ENCODE assay signal across 18 cellular contexts in genomic region chr7:111780527-111780926, GRCh38.
"Had no signal": no experiment of that assay in that cellular context is flagged by ENCODE, and none has a peak within 500 bp of the region (broad histone marks: within the 10 kb centered on the region; RNA-seq: fewer than 3 reads in every experiment).

No MANE protein-coding gene starts in this region.

- H3K9me3 ChIP-seq: gastrocnemius medialis, thoracic aorta, upper lobe of left lung had no signal

- H3K36me3 Mint-ChIP-seq: natural killer cell treated with Interleukin-12 subunit alpha and Interleukin-12 subunit beta and Interleukin-15 and Interleukin-18, amount 100 ng/mL, for 72 hours; stimulated activated memory B cell treated with anti-CD40 and anti-IgM and Interleukin-4, amounts not matched to agents 10 μg/mL and 1 μg/mL and 100 μg/mL, for 72 hours had no signal

- H3K27me3 ChIP-seq: ascending aorta, gastrocnemius medialis, sigmoid colon, upper lobe of left lung had no signal

- H3K4me3 Mint-ChIP-seq: activated T-cell treated with anti-CD3 and anti-CD28 coated beads, Interleukin-2, amount 50 U/mL, for 72 hours; mesothelial cell of epicardium; natural killer cell treated with Interleukin-12 subunit alpha and Interleukin-12 subunit beta and Interleukin-15 and Interleukin-18, amount 100 ng/mL, for 72 hours; stimulated activated memory B cell treated with anti-CD40 and anti-IgM and Interleukin-4, amounts not matched to agents 10 μg/mL and 1 μg/mL and 100 μg/mL, for 72 hours had no signal

- H3K27ac Mint-ChIP-seq: activated T-cell treated with anti-CD3 and anti-CD28 coated beads, Interleukin-2, amount 50 U/mL, for 72 hours; mesothelial cell of epicardium; natural killer cell treated with Interleukin-12 subunit alpha and Interleukin-12 subunit beta and Interleukin-15 and Interleukin-18, amount 100 ng/mL, for 72 hours; stimulated activated memory B cell treated with anti-CD40 and anti-IgM and Interleukin-4, amounts not matched to agents 10 μg/mL and 1 μg/mL and 100 μg/mL, for 72 hours had no signal

- H3K4me3 ChIP-seq: ascending aorta, coronary artery, gastrocnemius medialis, sigmoid colon, thoracic aorta, upper lobe of left lung had no signal

- H3K4me1 ChIP-seq: ascending aorta, gastrocnemius medialis, sigmoid colon, upper lobe of left lung had no signal

- DNase-seq: activated CD4-positive, alpha-beta T cell treated with anti-CD3 and anti-CD28 coated beads, Interleukin-2, amount 50 U/mL, for 4 hours; activated effector memory CD4-positive, alpha-beta T cell treated with anti-CD3 and anti-CD28 coated beads, Interleukin-2, amount 50 U/mL, for 16 hours; activated naive CD4-positive, alpha-beta T cell treated with anti-CD3 and anti-CD28 coated beads, Interleukin-2, amount 50 U/mL, for 16 hours; activated T-cell treated with anti-CD3 and anti-CD28 coated beads, Interleukin-2, amount 50 U/mL, for 72 hours; effector CD4-positive, alpha-beta T cell; gastrocnemius medialis; head of caudate nucleus; sigmoid colon; stimulated activated CD4-positive, alpha-beta T cell treated with anti-CD3 and anti-CD28 coated beads, Interleukin-4, amount 100 ng/mL, for 24 hours; upper lobe of left lung had no signal

- H3K9me3 Mint-ChIP-seq: activated T-cell treated with anti-CD3 and anti-CD28 coated beads, Interleukin-2, amount 50 U/mL, for 72 hours had no signal

- ATAC-seq: activated T-cell treated with anti-CD3 and anti-CD28 coated beads, Interleukin-2, amount 50 U/mL, for 72 hours; esophagus mucosa; gastrocnemius medialis; natural killer cell treated with Interleukin-12 subunit alpha and Interleukin-12 subunit beta and Interleukin-15 and Interleukin-18, amount 100 ng/mL, for 72 hours; stimulated activated memory B cell treated with anti-CD40 and anti-IgM and Interleukin-4, amounts not matched to agents 10 μg/mL and 1 μg/mL and 100 μg/mL, for 72 hours had no signal

- H3K27ac ChIP-seq: ascending aorta, coronary artery, gastrocnemius medialis, sigmoid colon, thoracic aorta, upper lobe of left lung had no signal

- H3K4me1 Mint-ChIP-seq: stimulated activated memory B cell treated with anti-CD40 and anti-IgM and Interleukin-4, amounts not matched to agents 10 μg/mL and 1 μg/mL and 100 μg/mL, for 72 hours had no signal

- FAIRE-seq: keratinocyte had no signal
